In genomic region chr20:24676978-24677370, GRCh38 we compare ENCODE assay signal across 16 cellular contexts.
"Had no signal": no experiment of that assay in that cellular context is flagged by ENCODE, and none has a peak within 500 bp of the region (broad histone marks: within the 10 kb centered on the region; RNA-seq: fewer than 3 reads in every experiment).

No MANE protein-coding gene starts in this region.

- H3K36me3 Mint-ChIP-seq: WTC11 had no signal

- H3K4me3 Mint-ChIP-seq: activated naive CD8-positive, alpha-beta T cell treated with anti-CD3 and anti-CD28 coated beads, Interleukin-2, amount 50 U/mL, for 24 hours; activated T-cell treated with anti-CD3 and anti-CD28 coated beads, Interleukin-2, amount 50 U/mL, for 24 hours; dendritic cell treated with granulocyte-macrophage colony-stimulating factor and Interleukin-4, amounts not matched to agents 40 ng/mL and 50 ng/mL, for 4 days; nephron; stimulated activated naive CD8-positive, alpha-beta T cell treated with anti-CD3 and anti-CD28 coated beads, Interleukin-15, Interleukin-2, amounts not matched to agents 100 ng/mL and 50 ng/mL, for 24 hours; WTC11 had no signal

- H3K4me1 Mint-ChIP-seq: activated naive CD8-positive, alpha-beta T cell treated with anti-CD3 and anti-CD28 coated beads, Interleukin-2, amount 50 U/mL, for 24 hours; WTC11 had no signal

- ATAC-seq: activated naive CD8-positive, alpha-beta T cell treated with anti-CD3 and anti-CD28 coated beads, Interleukin-2, amount 50 U/mL, for 24 hours; left ventricle myocardium superior had no signal

- H3K27ac Mint-ChIP-seq: activated naive CD8-positive, alpha-beta T cell treated with anti-CD3 and anti-CD28 coated beads, Interleukin-2, amount 50 U/mL, for 24 hours; activated T-cell treated with anti-CD3 and anti-CD28 coated beads, Interleukin-2, amount 50 U/mL, for 24 hours; activated T-helper 2 cell treated with anti-CD3 and anti-CD28 coated beads, Interferon-gamma antibody, Interleukin-2, Interleukin-4, amounts not matched to agents 10 μg/mL and 5 μg/mL and 100 μg/mL, durations not matched to agents 14 hours and 24 hours and 36 hours; dendritic cell treated with granulocyte-macrophage colony-stimulating factor and Interleukin-4, amounts not matched to agents 40 ng/mL and 50 ng/mL, for 4 days; nephron; stimulated activated naive CD8-positive, alpha-beta T cell treated with anti-CD3 and anti-CD28 coated beads, Interleukin-15, Interleukin-2, amounts not matched to agents 100 ng/mL and 50 ng/mL, for 24 hours; WTC11 had no signal

- DNase-seq: activated naive CD4-positive, alpha-beta T cell treated with anti-CD3 and anti-CD28 coated beads, Interleukin-2, amount 50 U/mL, for 16 hours; activated naive CD8-positive, alpha-beta T cell treated with anti-CD3 and anti-CD28 coated beads, Interleukin-2, amount 50 U/mL, for 24 hours; activated T-cell treated with anti-CD3 and anti-CD28 coated beads, Interleukin-2, amount 50 U/mL, for 24 hours; effector CD4-positive, alpha-beta T cell; erythroblast; foreskin fibroblast; left ventricle myocardium superior; mammary epithelial cell; stimulated activated CD4-positive, alpha-beta T cell treated with anti-CD3 and anti-CD28 coated beads, Interleukin-1b, Interleukin-23, amount 100 ng/mL, for 48 hours; T-helper 9 cell had no signal

- H3K9me3 ChIP-seq: vagina had no signal

- H3K27me3 ChIP-seq: vagina had no signal

- H3K36me3 ChIP-seq: vagina had no signal

- H3K27me3 Mint-ChIP-seq: activated naive CD8-positive, alpha-beta T cell treated with anti-CD3 and anti-CD28 coated beads, Interleukin-2, amount 50 U/mL, for 24 hours; activated T-cell treated with anti-CD3 and anti-CD28 coated beads, Interleukin-2, amount 50 U/mL, for 24 hours; dendritic cell treated with granulocyte-macrophage colony-stimulating factor and Interleukin-4, amounts not matched to agents 40 ng/mL and 50 ng/mL, for 4 days; stimulated activated naive CD8-positive, alpha-beta T cell treated with anti-CD3 and anti-CD28 coated beads, Interleukin-15, Interleukin-2, amounts not matched to agents 100 ng/mL and 50 ng/mL, for 24 hours had no signal

- H3K9me3 Mint-ChIP-seq: activated naive CD8-positive, alpha-beta T cell treated with anti-CD3 and anti-CD28 coated beads, Interleukin-2, amount 50 U/mL, for 24 hours; activated T-cell treated with anti-CD3 and anti-CD28 coated beads, Interleukin-2, amount 50 U/mL, for 24 hours; activated T-helper 2 cell treated with anti-CD3 and anti-CD28 coated beads, Interferon-gamma antibody, Interleukin-2, Interleukin-4, amounts not matched to agents 10 μg/mL and 5 μg/mL and 100 μg/mL, durations not matched to agents 14 hours and 24 hours and 36 hours; dendritic cell treated with granulocyte-macrophage colony-stimulating factor and Interleukin-4, amounts not matched to agents 40 ng/mL and 50 ng/mL, for 4 days; nephron; stimulated activated naive CD8-positive, alpha-beta T cell treated with anti-CD3 and anti-CD28 coated beads, Interleukin-15, Interleukin-2, amounts not matched to agents 100 ng/mL and 50 ng/mL, for 24 hours; WTC11 had no signal

- H3K4me3 ChIP-seq: vagina had no signal

- H3K27ac ChIP-seq: vagina had no signal
